Comparison of ENCODE assay signal across 1 cellular context in genomic region chr17:42873932-42874636, GRCh38.
TF ChIP-seq lines count a peak whose summit lies in the region.

No MANE protein-coding gene starts in this region.

TF ChIP-seq in K562, 482 proteins besides CTCF, POLR2A, EP300 and RAD21:
- 0 out of 2 replicates have a peak, but pooled peaks have one; percentile 18 for TF ChIP-seq ESRRA (IDR thresholded peaks at IDR 0.05; ENCODE audit: borderline replicate concordance, low read depth)
- 0 out of 2 replicates have a peak, but pooled peaks have one; percentile 13 for TF ChIP-seq TFE3 (CRISPR knock-in tag; IDR thresholded peaks at IDR 0.05)
